Comparison of ENCODE assay signal across 28 cellular contexts in the genomic region with DNA sequence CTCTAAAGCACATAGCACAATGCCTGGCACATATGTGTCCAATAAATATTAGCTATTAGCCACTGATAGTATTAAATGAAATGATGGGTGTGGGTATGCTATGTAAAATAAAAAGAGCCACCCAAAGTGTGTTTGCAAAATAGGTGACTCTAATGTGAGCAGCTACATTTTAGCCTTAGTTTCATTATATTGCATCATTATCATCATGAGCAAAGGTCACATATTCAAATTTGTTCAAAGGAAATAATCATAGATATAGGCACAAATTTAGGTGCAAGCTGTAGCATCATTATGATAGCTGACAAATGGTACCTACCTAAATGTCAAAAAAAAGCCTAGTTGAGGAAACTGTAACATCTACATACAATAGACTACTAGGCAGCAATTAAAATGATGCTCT.
"Had no signal": no experiment of that assay in that cellular context is flagged by ENCODE, and none has a peak within 500 bp of the region (broad histone marks: within the 10 kb centered on the region; RNA-seq: fewer than 3 reads in every experiment).

No MANE protein-coding gene starts in this region.

- H3K36me3 ChIP-seq: colonic mucosa, esophagus muscularis mucosa, esophagus squamous epithelium, gastrocnemius medialis, gastroesophageal sphincter, heart left ventricle, heart right ventricle had no signal

- H3K27me3 ChIP-seq: colonic mucosa, esophagus muscularis mucosa, esophagus squamous epithelium, foreskin keratinocyte, gastrocnemius medialis, gastroesophageal sphincter, heart left ventricle had no signal

- DNase-seq: colonic mucosa; cortex of kidney; dermis blood vessel endothelial cell; dorsolateral prefrontal cortex; effector CD4-positive, alpha-beta T cell; effector CD8-positive, alpha-beta T cell; effector memory CD4-positive, alpha-beta T cell; effector memory CD8-positive, alpha-beta T cell; endodermal cell; erythroblast; esophagus squamous epithelium; foreskin fibroblast; foreskin keratinocyte; foreskin melanocyte; gastrocnemius medialis; glutamatergic neuron; head of caudate nucleus; heart left ventricle; heart right ventricle had no signal

- H3K4me3 Mint-ChIP-seq: dendritic cell treated with granulocyte-macrophage colony-stimulating factor and Interleukin-4, amounts not matched to agents 40 ng/mL and 50 ng/mL, for 4 days; effector memory CD8-positive, alpha-beta T cell; endodermal cell had no signal

- H3K4me1 ChIP-seq: colonic mucosa, esophagus muscularis mucosa, esophagus squamous epithelium, foreskin keratinocyte, gastrocnemius medialis, gastroesophageal sphincter, heart left ventricle, heart right ventricle had no signal

- FAIRE-seq: endometrium, endothelial cell of umbilical vein, frontal cortex had no signal

- H3K27me3 Mint-ChIP-seq: dendritic cell treated with granulocyte-macrophage colony-stimulating factor and Interleukin-4, amounts not matched to agents 40 ng/mL and 50 ng/mL, for 4 days; effector memory CD8-positive, alpha-beta T cell had no signal

- H3K9me3 Mint-ChIP-seq: dendritic cell treated with granulocyte-macrophage colony-stimulating factor and Interleukin-4, amounts not matched to agents 40 ng/mL and 50 ng/mL, for 4 days; effector memory CD8-positive, alpha-beta T cell; endodermal cell had no signal

- H3K4me3 ChIP-seq: colonic mucosa, coronary artery, dorsolateral prefrontal cortex, esophagus muscularis mucosa, esophagus squamous epithelium, gastrocnemius medialis, gastroesophageal sphincter, heart left ventricle, heart right ventricle had no signal

- H3K9me3 ChIP-seq: colonic mucosa, esophagus muscularis mucosa, esophagus squamous epithelium, gastrocnemius medialis, gastroesophageal sphincter, heart left ventricle, heart right ventricle had no signal

- H3K27ac ChIP-seq: colonic mucosa, coronary artery, dorsolateral prefrontal cortex, epithelial cell of prostate, esophagus muscularis mucosa, esophagus squamous epithelium, foreskin keratinocyte, gastrocnemius medialis, gastroesophageal sphincter, heart left ventricle, heart right ventricle had no signal

- H3K27ac Mint-ChIP-seq: dendritic cell treated with granulocyte-macrophage colony-stimulating factor and Interleukin-4, amounts not matched to agents 40 ng/mL and 50 ng/mL, for 4 days; effector memory CD8-positive, alpha-beta T cell; endodermal cell had no signal

- ATAC-seq: effector memory CD8-positive, alpha-beta T cell; esophagus mucosa; foreskin keratinocyte; gastrocnemius medialis; gastroesophageal sphincter; heart left ventricle; heart right ventricle had no signal
